ENCODE assay signal across 1 cellular context in genomic region chr3:47163990-47164848, GRCh38.
TF ChIP-seq lines count a peak whose summit lies in the region.

Gene SETD2 (minus strand): TSS chr3:47164113. CDS start chr3:47163924, 189 bp downstream.

TF ChIP-seq in HepG2, 621 proteins besides CTCF, POLR2A, EP300 and RAD21 (continued from another document and continues in another):
- TF ChIP-seq, protein P1, sequence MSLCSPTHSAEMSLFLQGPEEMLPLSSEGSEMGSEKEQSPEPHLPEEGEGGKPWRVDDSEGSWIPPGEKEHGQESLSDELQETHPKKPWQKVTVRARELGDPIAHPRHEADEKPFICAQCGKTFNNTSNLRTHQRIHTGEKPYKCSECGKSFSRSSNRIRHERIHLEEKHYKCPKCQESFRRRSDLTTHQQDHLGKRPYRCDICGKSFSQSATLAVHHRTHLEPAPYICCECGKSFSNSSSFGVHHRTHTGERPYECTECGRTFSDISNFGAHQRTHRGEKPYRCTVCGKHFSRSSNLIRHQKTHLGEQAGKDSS (CRISPR knock-in tag; IDR thresholded peaks at IDR 0.05; ENCODE audit: borderline replicate concordance, low read depth), result peak; percentile 63
- TF ChIP-seq, protein P2, sequence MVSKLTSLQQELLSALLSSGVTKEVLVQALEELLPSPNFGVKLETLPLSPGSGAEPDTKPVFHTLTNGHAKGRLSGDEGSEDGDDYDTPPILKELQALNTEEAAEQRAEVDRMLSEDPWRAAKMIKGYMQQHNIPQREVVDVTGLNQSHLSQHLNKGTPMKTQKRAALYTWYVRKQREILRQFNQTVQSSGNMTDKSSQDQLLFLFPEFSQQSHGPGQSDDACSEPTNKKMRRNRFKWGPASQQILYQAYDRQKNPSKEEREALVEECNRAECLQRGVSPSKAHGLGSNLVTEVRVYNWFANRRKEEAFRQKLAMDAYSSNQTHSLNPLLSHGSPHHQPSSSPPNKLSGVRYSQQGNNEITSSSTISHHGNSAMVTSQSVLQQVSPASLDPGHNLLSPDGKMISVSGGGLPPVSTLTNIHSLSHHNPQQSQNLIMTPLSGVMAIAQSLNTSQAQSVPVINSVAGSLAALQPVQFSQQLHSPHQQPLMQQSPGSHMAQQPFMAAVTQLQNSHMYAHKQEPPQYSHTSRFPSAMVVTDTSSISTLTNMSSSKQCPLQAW (CRISPR knock-in tag; IDR thresholded peaks at IDR 0.05), result 0 out of 2 replicates have a peak, but pooled peaks have one; percentile 36
- peak; percentile 41; the same call in 1 of the 2 replicates for TF ChIP-seq POGK (CRISPR knock-in tag; conservative IDR thresholded peaks at IDR 0.05)
- TF ChIP-seq MTA1 (CRISPR knock-in tag; IDR thresholded peaks at IDR 0.05; ENCODE audit: borderline replicate concordance), result peak; percentile 70; the same call in 1 of the 2 replicates
- peak; percentile 25; the same call in 1 of the 2 replicates for TF ChIP-seq MIER2 (CRISPR knock-in tag; IDR thresholded peaks at IDR 0.05)
- no peak for TF ChIP-seq NFIB (CRISPR knock-in tag; IDR thresholded peaks at IDR 0.05; ENCODE audit: borderline replicate concordance)
- peak; percentile 90 for TF ChIP-seq ZNF501 (CRISPR knock-in tag; IDR thresholded peaks at IDR 0.05)
- no peak for TF ChIP-seq NFKBIZ (CRISPR knock-in tag; IDR thresholded peaks at IDR 0.05)
- no peak for TF ChIP-seq ZNF30 (CRISPR knock-in tag; IDR thresholded peaks at IDR 0.05)
- TF ChIP-seq IKZF5 (CRISPR knock-in tag; IDR thresholded peaks at IDR 0.05), result peak; percentile 52; the same call in 1 of the 2 replicates
- TF ChIP-seq, protein P3, sequence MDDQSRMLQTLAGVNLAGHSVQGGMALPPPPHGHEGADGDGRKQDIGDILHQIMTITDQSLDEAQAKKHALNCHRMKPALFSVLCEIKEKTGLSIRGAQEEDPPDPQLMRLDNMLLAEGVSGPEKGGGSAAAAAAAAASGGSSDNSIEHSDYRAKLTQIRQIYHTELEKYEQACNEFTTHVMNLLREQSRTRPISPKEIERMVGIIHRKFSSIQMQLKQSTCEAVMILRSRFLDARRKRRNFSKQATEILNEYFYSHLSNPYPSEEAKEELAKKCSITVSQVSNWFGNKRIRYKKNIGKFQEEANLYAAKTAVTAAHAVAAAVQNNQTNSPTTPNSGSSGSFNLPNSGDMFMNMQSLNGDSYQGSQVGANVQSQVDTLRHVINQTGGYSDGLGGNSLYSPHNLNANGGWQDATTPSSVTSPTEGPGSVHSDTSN (CRISPR knock-in tag; IDR thresholded peaks at IDR 0.05; ENCODE audit: borderline replicate concordance), result no peak
- TF ChIP-seq ELF4 (CRISPR knock-in tag; IDR thresholded peaks at IDR 0.05; ENCODE audit: borderline replicate concordance), result no peak
- no peak for TF ChIP-seq EHMT2 (IDR thresholded peaks at IDR 0.05; ENCODE audit: borderline replicate concordance, low read depth, low read length)
- 0 out of 2 replicates have a peak, but pooled peaks have one; percentile 9 for TF ChIP-seq HIC2 (CRISPR knock-in tag; IDR thresholded peaks at IDR 0.05; ENCODE audit: low read depth)
- no peak for TF ChIP-seq TEAD3 (CRISPR knock-in tag; optimal IDR thresholded peaks at IDR 0.05; ENCODE audit: borderline replicate concordance)
- TF ChIP-seq, protein P4, sequence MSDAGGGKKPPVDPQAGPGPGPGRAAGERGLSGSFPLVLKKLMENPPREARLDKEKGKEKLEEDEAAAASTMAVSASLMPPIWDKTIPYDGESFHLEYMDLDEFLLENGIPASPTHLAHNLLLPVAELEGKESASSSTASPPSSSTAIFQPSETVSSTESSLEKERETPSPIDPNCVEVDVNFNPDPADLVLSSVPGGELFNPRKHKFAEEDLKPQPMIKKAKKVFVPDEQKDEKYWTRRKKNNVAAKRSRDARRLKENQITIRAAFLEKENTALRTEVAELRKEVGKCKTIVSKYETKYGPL (CRISPR knock-in tag; IDR thresholded peaks at IDR 0.05), result peak; percentile 21; the same call in 1 of the 2 replicates
- peak; percentile 25; the same call in 1 of the 2 replicates for TF ChIP-seq ZNF317 (CRISPR knock-in tag; IDR thresholded peaks at IDR 0.05)
- TF ChIP-seq RXRB (CRISPR knock-in tag; IDR thresholded peaks at IDR 0.05; ENCODE audit: borderline replicate concordance), result no peak; the same call in 1 of the 2 replicates
- peak; percentile 75 for TF ChIP-seq TBX2 (CRISPR knock-in tag; IDR thresholded peaks at IDR 0.05; ENCODE audit: borderline replicate concordance)
- TF ChIP-seq ZNF598 (CRISPR knock-in tag; IDR thresholded peaks at IDR 0.05; ENCODE audit: borderline replicate concordance), result no peak
- TF ChIP-seq, protein P5, sequence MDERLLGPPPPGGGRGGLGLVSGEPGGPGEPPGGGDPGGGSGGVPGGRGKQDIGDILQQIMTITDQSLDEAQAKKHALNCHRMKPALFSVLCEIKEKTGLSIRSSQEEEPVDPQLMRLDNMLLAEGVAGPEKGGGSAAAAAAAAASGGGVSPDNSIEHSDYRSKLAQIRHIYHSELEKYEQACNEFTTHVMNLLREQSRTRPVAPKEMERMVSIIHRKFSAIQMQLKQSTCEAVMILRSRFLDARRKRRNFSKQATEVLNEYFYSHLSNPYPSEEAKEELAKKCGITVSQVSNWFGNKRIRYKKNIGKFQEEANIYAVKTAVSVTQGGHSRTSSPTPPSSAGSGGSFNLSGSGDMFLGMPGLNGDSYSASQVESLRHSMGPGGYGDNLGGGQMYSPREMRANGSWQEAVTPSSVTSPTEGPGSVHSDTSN (CRISPR knock-in tag; IDR thresholded peaks at IDR 0.05), result no peak
- no peak for TF ChIP-seq SIX4 (CRISPR knock-in tag; IDR thresholded peaks at IDR 0.05)
- TF ChIP-seq, protein P6, sequence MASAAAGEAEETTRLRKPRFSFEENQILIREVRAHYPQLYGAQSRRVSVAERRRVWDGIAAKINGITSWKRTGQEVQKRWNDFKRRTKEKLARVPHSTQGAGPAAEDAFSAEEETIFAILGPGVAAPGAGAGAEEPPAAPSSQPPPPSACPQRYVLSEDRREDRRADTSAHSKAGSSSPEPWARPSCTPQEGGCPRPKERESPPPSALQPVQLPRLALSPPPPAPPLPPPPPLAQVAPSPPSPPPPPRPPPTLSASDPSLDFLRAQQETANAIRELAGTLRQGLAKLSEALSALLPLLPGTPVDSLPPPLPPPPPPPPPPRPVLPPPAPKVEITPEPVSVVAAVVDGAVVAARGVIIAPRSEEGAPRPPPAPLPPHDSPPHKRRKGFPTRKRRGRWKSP (CRISPR knock-in tag; IDR thresholded peaks at IDR 0.05), result peak; percentile 79
- peak; percentile 73; the same call in 1 of the 2 replicates for TF ChIP-seq REPIN1 (CRISPR knock-in tag; IDR thresholded peaks at IDR 0.05; ENCODE audit: borderline replicate concordance, low read depth)
- no peak for TF ChIP-seq ZNF143 (CRISPR knock-in tag; IDR thresholded peaks at IDR 0.05)
- TF ChIP-seq ZNF777 (CRISPR knock-in tag; IDR thresholded peaks at IDR 0.05), result peak; percentile 67
- no peak for TF ChIP-seq HDAC6 (IDR thresholded peaks at IDR 0.05; ENCODE audit: low read depth, low read length)
- TF ChIP-seq ZNF160 (CRISPR knock-in tag; IDR thresholded peaks at IDR 0.05), result no peak; the same call in 1 of the 2 replicates
- no peak; the same call in 1 of the 2 replicates for TF ChIP-seq ZNF782 (CRISPR knock-in tag; IDR thresholded peaks at IDR 0.05; ENCODE audit: borderline replicate concordance)
- peak; percentile 36 for TF ChIP-seq POLR2G (IDR thresholded peaks at IDR 0.05; ENCODE audit: low read depth, low read length)
- TF ChIP-seq EEA1 (CRISPR knock-in tag; IDR thresholded peaks at IDR 0.05; ENCODE audit: borderline replicate concordance), result peak; percentile 73; the same call in 1 of the 2 replicates
- TF ChIP-seq ZNF451 (CRISPR knock-in tag; IDR thresholded peaks at IDR 0.05), result no peak
- TF ChIP-seq ZZZ3 (CRISPR knock-in tag; IDR thresholded peaks at IDR 0.05; ENCODE audit: borderline replicate concordance), result no peak
- TF ChIP-seq GZF1 (CRISPR knock-in tag; IDR thresholded peaks at IDR 0.05), result no peak
- no peak for TF ChIP-seq ZNF484 (CRISPR knock-in tag; IDR thresholded peaks at IDR 0.05; ENCODE audit: borderline replicate concordance, low read depth)
- peak; percentile 63; the same call in 1 of the 2 replicates for TF ChIP-seq ZNF230 (CRISPR knock-in tag; IDR thresholded peaks at IDR 0.05)
- TF ChIP-seq ZNF333 (CRISPR knock-in tag; IDR thresholded peaks at IDR 0.05; ENCODE audit: borderline replicate concordance), result no peak
- TF ChIP-seq SALL2 (CRISPR knock-in tag; IDR thresholded peaks at IDR 0.05), result no peak
- TF ChIP-seq ZNF678 (CRISPR knock-in tag; IDR thresholded peaks at IDR 0.05), result 0 out of 2 replicates have a peak, but pooled peaks have one; percentile 23
- peak; percentile 57 for TF ChIP-seq ZNF563 (CRISPR knock-in tag; IDR thresholded peaks at IDR 0.05)
- TF ChIP-seq HNF4G (IDR thresholded peaks at IDR 0.05; ENCODE audit: borderline replicate concordance, low read depth, low read length), result no peak
- no peak for TF ChIP-seq HNF4G (CRISPR knock-in tag; IDR thresholded peaks at IDR 0.05; ENCODE audit: borderline replicate concordance, low read depth)
- TF ChIP-seq NFAT5 (CRISPR knock-in tag; IDR thresholded peaks at IDR 0.05), result no peak
- TF ChIP-seq MXI1 (IDR thresholded peaks at IDR 0.05; ENCODE audit: borderline replicate concordance, low read depth, low read length), result peak; percentile 64; the same call in 1 of the 3 replicates
- no peak for TF ChIP-seq SNRNP70 (IDR thresholded peaks at IDR 0.05; ENCODE audit: low read depth, low read length)
- no peak for TF ChIP-seq ZNF850 (CRISPR knock-in tag; conservative IDR thresholded peaks at IDR 0.05)
- no peak for TF ChIP-seq SSRP1 (CRISPR knock-in tag; IDR thresholded peaks at IDR 0.05)
- TF ChIP-seq TCF7L2 (IDR thresholded peaks at IDR 0.05; ENCODE audit: low read depth, low read length), result no peak
